Comparison of ENCODE assay signal across 7 cellular contexts in genomic region chr6:30556964-30557682, GRCh38. TPM values are rescaled to one million over a fixed set of nuclear protein-coding genes. Genes with fewer than 3 reads are reported as not detected.
A peak's percentile ranks its signal among the peaks of the same experiment; 100 is the strongest.
DNase-seq lines count a peak whose midpoint lies in the region; ATAC-seq, FAIRE-seq and TF ChIP-seq lines count a peak whose summit lies in the region.

A gene with protein sequence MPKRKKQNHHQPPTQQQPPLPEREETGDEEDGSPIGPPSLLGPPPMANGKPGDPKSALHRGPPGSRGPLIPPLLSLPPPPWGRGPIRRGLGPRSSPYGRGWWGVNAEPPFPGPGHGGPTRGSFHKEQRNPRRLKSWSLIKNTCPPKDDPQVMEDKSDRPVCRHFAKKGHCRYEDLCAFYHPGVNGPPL (plus strand): TSS chr6:30557295. CDS start chr6:30557345, 50 bp downstream.

- peak; percentile 72 to 85 for DNase-seq in NCI-H187 (lab: John Stamatoyannopoulos, UW)
- DNase-seq in T-helper 2 cell treated with Interferon-gamma antibody and Interleukin-4, amounts not matched to agents 5 μg/mL and 100 μg/mL, for 36 hours (ENCODE audit: low spot score): peak; percentile 89
- peak; percentile 77 for DNase-seq in astrocyte (ENCODE audit: low read depth)
- DNase-seq in hypothalamus (lab: John Stamatoyannopoulos, UW): peak; percentile 49 to 98 (median 91)
- peak; percentile 91 for DNase-seq in sigmoid colon

- H3K9me3 ChIP-seq in astrocyte (ENCODE audit: insufficient read depth, low read depth, low read length): no peaks in the 10 kb centered on the region
- no peaks in the 10 kb centered on the region for H3K9me3 ChIP-seq in sigmoid colon

- FAIRE-seq in astrocyte (lab: Jason Lieb, UNC): no peak

- H2AFZ ChIP-seq in astrocyte (ENCODE audit: low read depth, low read length): peak within 1 kb of the TSS; percentile 90

- no peaks in the 10 kb centered on the region for H3K9me3 Mint-ChIP-seq in T-helper 2 cell treated with Interferon-gamma antibody and Interleukin-4, amounts not matched to agents 5 μg/mL and 100 μg/mL, for 36 hours
- no peaks in the 10 kb centered on the region for H3K9me3 Mint-ChIP-seq in astrocyte (ENCODE audit: unreplicated experiment)

- ATAC-seq in GM18508 (IDR thresholded peaks at IDR 0.05; ENCODE audit: insufficient read depth, unreplicated experiment) (peak; percentile 53), HG02938 (IDR thresholded peaks at IDR 0.05; ENCODE audit: unreplicated experiment) (peak; percentile 62)

- peak within 1 kb of the TSS; percentile 99 for H3K27ac Mint-ChIP-seq in T-helper 2 cell treated with Interferon-gamma antibody and Interleukin-4, amounts not matched to agents 5 μg/mL and 100 μg/mL, for 36 hours
- H3K27ac Mint-ChIP-seq in astrocyte (ENCODE audit: unreplicated experiment): peak within 1 kb of the TSS; percentile 99

- no peaks in the 10 kb centered on the region for H3K27me3 ChIP-seq in astrocyte (ENCODE audit: insufficient read depth, low read length)
- H3K27me3 ChIP-seq in sigmoid colon: no peaks in the 10 kb centered on the region

- H3K9ac ChIP-seq in astrocyte (ENCODE audit: low read length): peak within 1 kb of the TSS; percentile 93

- TF ChIP-seq EP300 in sigmoid colon (IDR thresholded peaks at IDR 0.05): no peak

- peaks cover 14% of the 10 kb centered on the region for H3K4me1 ChIP-seq in astrocyte (ENCODE audit: insufficient read depth, low read length)
- H3K4me1 ChIP-seq in sigmoid colon: peaks cover 0 to 28% (median 21%) of the 10 kb centered on the region in 4 donors

- TF ChIP-seq POLR2A in sigmoid colon (IDR thresholded peaks at IDR 0.05): peak in 1 of 2 donors; percentile 24

- WGBS in sigmoid colon, 2 donors: 0 to 1% methylated on average over 40 of the region's 40 CpGs

- peaks cover 7% of the 10 kb centered on the region for H3K36me3 ChIP-seq in astrocyte (ENCODE audit: insufficient read depth, low read length)
- H3K36me3 ChIP-seq in sigmoid colon: peaks cover 13 to 31% (median 18%) of the 10 kb centered on the region in 4 donors

- intact Hi-C loops in sigmoid colon (cut with DNase I): loop anchor here (2.0 kb wide), 1 partner anchor 14 kb away; the partner anchor contains the start of gene ABCF1

- peak within 1 kb of the TSS; percentile 97 for H3K4me2 ChIP-seq in astrocyte (ENCODE audit: low read length)

- peak within 1 kb of the TSS; percentile 88 for H3K4me3 ChIP-seq in astrocyte (ENCODE audit: insufficient read depth, low read depth, low read length)
- peak within 1 kb of the TSS; percentile 77 to 94 (median 85) for H3K4me3 ChIP-seq in sigmoid colon

- H3K36me3 Mint-ChIP-seq in T-helper 2 cell treated with Interferon-gamma antibody and Interleukin-4, amounts not matched to agents 5 μg/mL and 100 μg/mL, for 36 hours (ENCODE audit: low read depth): peaks cover 35% of the 10 kb centered on the region
- H3K36me3 Mint-ChIP-seq in astrocyte (ENCODE audit: low read depth, unreplicated experiment): peaks cover 13% of the 10 kb centered on the region

- peaks cover 22% of the 10 kb centered on the region for H4K20me1 ChIP-seq in astrocyte (ENCODE audit: insufficient read depth, low read length)

- TF ChIP-seq CTCF in astrocyte (IDR thresholded peaks at IDR 0.05; ENCODE audit: insufficient read depth, low read depth, low read length) (no peak), sigmoid colon (IDR thresholded peaks at IDR 0.05) (no peak)

- no peaks in the 10 kb centered on the region for H3K27me3 Mint-ChIP-seq in T-helper 2 cell treated with Interferon-gamma antibody and Interleukin-4, amounts not matched to agents 5 μg/mL and 100 μg/mL, for 36 hours (ENCODE audit: low read depth)
- no peaks in the 10 kb centered on the region for H3K27me3 Mint-ChIP-seq in astrocyte (ENCODE audit: low read depth, unreplicated experiment)

- peaks cover 19% of the 10 kb centered on the region for H3K4me1 Mint-ChIP-seq in T-helper 2 cell treated with Interferon-gamma antibody and Interleukin-4, amounts not matched to agents 5 μg/mL and 100 μg/mL, for 36 hours (ENCODE audit: low read depth)
- H3K4me1 Mint-ChIP-seq in astrocyte (ENCODE audit: low read depth, unreplicated experiment): peaks cover 9% of the 10 kb centered on the region

- H3K27ac ChIP-seq in astrocyte (ENCODE audit: low read depth, low read length) (peak within 1 kb of the TSS; percentile 90), sigmoid colon (peak within 1 kb of the TSS; percentile 96 to 100 (median 98))

- H3K79me2 ChIP-seq in astrocyte (ENCODE audit: insufficient read depth, low read length): peaks cover 49% of the 10 kb centered on the region

- peak within 1 kb of the TSS; percentile 94 for H3K4me3 Mint-ChIP-seq in T-helper 2 cell treated with Interferon-gamma antibody and Interleukin-4, amounts not matched to agents 5 μg/mL and 100 μg/mL, for 36 hours
- H3K4me3 Mint-ChIP-seq in astrocyte (ENCODE audit: unreplicated experiment): peak within 1 kb of the TSS; percentile 97

RNA-seq across cellular contexts. Expression of the gene that starts here (rescaled TPM):
- total RNA-seq in astrocyte: 11.0 and 13.0 TPM in 2 replicates
- 10 to 100 TPM in 1 of 4 donors, 1 to 10 TPM in 3; 3.7 to 21.1 (median 4.6) TPM for total RNA-seq in sigmoid colon
- 1 to 10 TPM; 2.8 to 7.6 (median 3.0) TPM for polyA plus RNA-seq in sigmoid colon

Comparison
In these comparisons a context has a peak if more than half of its experiments do, and no peak if none do; other contexts are left out.
1. Peak in every context shown above with its lines: DNase-seq, ATAC-seq, H3K4me3 ChIP-seq and H3K27ac ChIP-seq.